Comparison of ENCODE assay signal across 10 cellular contexts in genomic region chr1:25432749-25433388, GRCh38. TPM values are rescaled to one million over a fixed set of nuclear protein-coding genes. Genes with fewer than 3 reads are reported as not detected.
A peak's percentile ranks its signal among the peaks of the same experiment; 100 is the strongest.
DNase-seq lines count a peak whose midpoint lies in the region; ATAC-seq and TF ChIP-seq lines count a peak whose summit lies in the region.
"Had no signal": no experiment of that assay in that cellular context is flagged by ENCODE, and none has a peak within 500 bp of the region (broad histone marks: within the 10 kb centered on the region; RNA-seq: fewer than 3 reads in every experiment).

No MANE protein-coding gene starts in this region.

- CTCF ChIA-PET in SK-N-SH (lab: Yijun Ruan, JAX) (interaction anchor here (1.2 to 2.6 kb wide), 3 partner anchors 18 to 88 kb away, joined by 3 to 9 read pairs (median 5); no protein-coding TSS in a partner anchor), PC-3 (lab: Charles Lee) (interaction anchor here (0.7 kb wide), 1 partner anchor 176 kb away, joined by 3 read pairs; no protein-coding TSS in a partner anchor)

- TF ChIP-seq POLR2A in gastrocnemius medialis (IDR thresholded peaks at IDR 0.05): no peak

- peaks cover 71% of the 10 kb centered on the region for H3K79me2 ChIP-seq in SK-N-SH (ENCODE audit: insufficient read depth)
- peaks cover 66% of the 10 kb centered on the region for H3K79me2 ChIP-seq in PC-3 (ENCODE audit: low read length)

- intact Hi-C loops in PC-3 (cut with micrococcal nuclease) (loop anchor here (5.0 to 10.0 kb wide), 2 partner anchors 69 to 98 kb away; partner anchors contain the start of gene TMEM50A), gastrocnemius medialis (cut with DNase I; ENCODE audit: low total_unique reads) (loop anchor here (5.0 to 10.0 kb wide), 3 partner anchors 91 to 372 kb away; partner anchors contain the start of genes LDLRAP1 and SELENON)

- H3K4me3 ChIP-seq in SK-N-SH (ENCODE audit: low read depth in 2 of 2, low read length in 1 of 2) (peak overlapping the region; percentile 90 to 93; a peak in 3 of 4 replicates), PC-3 (ENCODE audit: low read length) (peak overlapping the region; percentile 92), epithelial cell of proximal tubule (ENCODE audit: low read depth, low read length) (peak overlapping the region; percentile 87), gastrocnemius medialis (peak overlapping the region; percentile 76 to 89 (median 86))

- POLR2A ChIA-PET in SK-N-SH (lab: Yijun Ruan, JAX) (no interaction called here), PC-3 (lab: Charles Lee; ENCODE audit: unreplicated experiment) (no interaction called here)

- TF ChIP-seq CTCF in SK-N-SH (IDR thresholded peaks at IDR 0.05) (no peak), PC-3 (conservative IDR thresholded peaks at IDR 0.05; ENCODE audit: low read depth, low read length) (no peak), epithelial cell of proximal tubule (conservative IDR thresholded peaks at IDR 0.05; ENCODE audit: low read depth, low read length) (no peak), gastrocnemius medialis (IDR thresholded peaks at IDR 0.05 in 4 of 5, conservative IDR thresholded peaks at IDR 0.05 in 1 of 5) (no peak)

- H3K4me1 ChIP-seq in SK-N-SH (ENCODE audit: control insufficient read depth in 1 of 2, insufficient read depth in 2 of 2, low read depth in 1 of 2, low read length in 1 of 2) (peaks cover 22 to 35% of the 10 kb centered on the region in 2 experiments; a peak in 3 of 4 replicates), PC-3 (ENCODE audit: insufficient read depth, low read length) (peaks cover 33% of the 10 kb centered on the region), gastrocnemius medialis (peaks cover 60% of the 10 kb centered on the region in 2 donors)

- no peaks in the 10 kb centered on the region for H3K27me3 ChIP-seq in SK-N-SH (ENCODE audit: insufficient read depth)
- no peaks in the 10 kb centered on the region for H3K27me3 ChIP-seq in PC-3 (ENCODE audit: low read length)
- H3K27me3 ChIP-seq in gastrocnemius medialis: no peaks in the 10 kb centered on the region

- H3F3A ChIP-seq in SK-N-SH (replicated peaks; ENCODE audit: insufficient read depth) (peaks cover 7% of the 10 kb centered on the region), PC-3 (ENCODE audit: low read length, unreplicated experiment) (no peaks in the 10 kb centered on the region)

- WGBS in SK-N-SH (ENCODE audit: low lambda C conversion rate): 57% methylated on average over 6 of the region's 6 CpGs

- no peak for DNase-seq in SK-N-SH
- no peak for DNase-seq in PC-3
- no peak for DNase-seq in epithelial cell of proximal tubule (ENCODE audit: low read depth)
- DNase-seq in gastrocnemius medialis: no peak
- DNase-seq: NCI-H748 treated with DMSO at 0.1 percent for 48 hours had no signal

- TF ChIP-seq EP300 in SK-N-SH (IDR thresholded peaks at IDR 0.05; ENCODE audit: borderline replicate concordance in 1 of 2, low read depth in 1 of 2, low read length in 1 of 2): no peak

- H3K9me3 ChIP-seq in SK-N-SH (no peaks in the 10 kb centered on the region), PC-3 (ENCODE audit: low read length) (no peaks in the 10 kb centered on the region), gastrocnemius medialis (no peaks in the 10 kb centered on the region)

- BruUV-seq in PC-3 (replicated peaks; lab: Mats Ljungman, UMichigan): no TSS peak

- H3K9ac ChIP-seq in SK-N-SH (peak overlapping the region; percentile 86; the same call in 1 of the 2 replicates), PC-3 (ENCODE audit: low read length) (no peak overlapping the region)

- H3K9me2 ChIP-seq in SK-N-SH (no peaks in the 10 kb centered on the region), PC-3 (replicated peaks; ENCODE audit: low read length) (no peaks in the 10 kb centered on the region)

- H3K27ac ChIP-seq in SK-N-SH (ENCODE audit: low read depth in 2 of 2, low read length in 1 of 2) (peak overlapping the region in 1 of 2 experiments; percentile 37; a peak in 1 of 4 replicates), PC-3 (ENCODE audit: low read length) (no peak overlapping the region), gastrocnemius medialis (peak overlapping the region; percentile 92 to 99 (median 97))

- in situ Hi-C loops in gastrocnemius medialis (cut with MboI; ENCODE audit: low sequenced_read_pairs in 4 of 4): no loop called here

- peak overlapping the region; percentile 79 for H3K4me2 ChIP-seq in SK-N-SH
- H3K4me2 ChIP-seq in PC-3 (ENCODE audit: low read length): peak overlapping the region; percentile 89

- no peak overlapping the region for H2AFZ ChIP-seq in SK-N-SH (ENCODE audit: low read depth)
- no peak overlapping the region for H2AFZ ChIP-seq in PC-3 (ENCODE audit: low read length)

- ATAC-seq in SK-N-SH treated with all-trans-retinoic acid at 6 μM for 48 hours (no peak), PC-3 (no peak), gastrocnemius medialis (no peak), HG03095 (IDR thresholded peaks at IDR 0.05; ENCODE audit: unreplicated experiment) (no peak), HG03432 (IDR thresholded peaks at IDR 0.05; ENCODE audit: unreplicated experiment) (no peak), GM18519 (IDR thresholded peaks at IDR 0.05; ENCODE audit: low FRiP score, unreplicated experiment) (no peak)
- ATAC-seq: activated CD4-positive, CD25-positive, alpha-beta regulatory T cell treated with anti-CD3 and anti-CD28 coated beads, Interleukin-2, amount 50 U/mL, for 24 hours had no signal

- no peak for TF ChIP-seq RAD21 in SK-N-SH (IDR thresholded peaks at IDR 0.05; ENCODE audit: low read length)

- H3K36me3 ChIP-seq in SK-N-SH (replicated peaks in 1 of 2; ENCODE audit: control insufficient read depth in 1 of 2, insufficient read depth in 2 of 2, low read length in 1 of 2) (peaks cover 3 to 8% of the 10 kb centered on the region in 2 experiments), PC-3 (ENCODE audit: low read depth, low read length) (no peaks in the 10 kb centered on the region), gastrocnemius medialis (no peaks in the 10 kb centered on the region)

- H4K20me1 ChIP-seq in SK-N-SH (ENCODE audit: insufficient read depth): peaks cover 43% of the 10 kb centered on the region
- H4K20me1 ChIP-seq in PC-3 (ENCODE audit: low read length): peaks cover 14% of the 10 kb centered on the region; the same call in 1 of the 2 replicates

TF ChIP-seq in SK-N-SH, 30 proteins besides CTCF, POLR2A, EP300 and RAD21 (continues in another document):
- no peak for TF ChIP-seq SMC3 (IDR thresholded peaks at IDR 0.05; ENCODE audit: low read depth, low read length)
- no peak for TF ChIP-seq USF1 (IDR thresholded peaks at IDR 0.05; ENCODE audit: borderline replicate concordance, low read depth)

TF ChIP-seq in SK-N-SH treated with all-trans-retinoic acid at 6 μM for 48 hours, 23 proteins besides CTCF, POLR2A, EP300 and RAD21:
- TF ChIP-seq GLIS3 (CRISPR knock-in tag; IDR thresholded peaks at IDR 0.05) (no peak), ZNF8 (CRISPR knock-in tag; IDR thresholded peaks at IDR 0.05) (no peak), ISL1 (CRISPR knock-in tag; IDR thresholded peaks at IDR 0.05) (no peak), BACH2 (CRISPR knock-in tag; IDR thresholded peaks at IDR 0.05; ENCODE audit: borderline replicate concordance) (no peak), CSRNP3 (CRISPR knock-in tag; IDR thresholded peaks at IDR 0.05) (no peak), ZC3H10 (CRISPR knock-in tag; IDR thresholded peaks at IDR 0.05) (no peak), ZNF565 (CRISPR knock-in tag; conservative IDR thresholded peaks at IDR 0.05; ENCODE audit: low read depth) (no peak)
- TF ChIP-seq, protein P1, sequence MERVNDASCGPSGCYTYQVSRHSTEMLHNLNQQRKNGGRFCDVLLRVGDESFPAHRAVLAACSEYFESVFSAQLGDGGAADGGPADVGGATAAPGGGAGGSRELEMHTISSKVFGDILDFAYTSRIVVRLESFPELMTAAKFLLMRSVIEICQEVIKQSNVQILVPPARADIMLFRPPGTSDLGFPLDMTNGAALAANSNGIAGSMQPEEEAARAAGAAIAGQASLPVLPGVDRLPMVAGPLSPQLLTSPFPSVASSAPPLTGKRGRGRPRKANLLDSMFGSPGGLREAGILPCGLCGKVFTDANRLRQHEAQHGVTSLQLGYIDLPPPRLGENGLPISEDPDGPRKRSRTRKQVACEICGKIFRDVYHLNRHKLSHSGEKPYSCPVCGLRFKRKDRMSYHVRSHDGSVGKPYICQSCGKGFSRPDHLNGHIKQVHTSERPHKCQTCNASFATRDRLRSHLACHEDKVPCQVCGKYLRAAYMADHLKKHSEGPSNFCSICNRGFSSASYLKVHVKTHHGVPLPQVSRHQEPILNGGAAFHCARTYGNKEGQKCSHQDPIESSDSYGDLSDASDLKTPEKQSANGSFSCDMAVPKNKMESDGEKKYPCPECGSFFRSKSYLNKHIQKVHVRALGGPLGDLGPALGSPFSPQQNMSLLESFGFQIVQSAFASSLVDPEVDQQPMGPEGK (CRISPR knock-in tag; IDR thresholded peaks at IDR 0.05; ENCODE audit: borderline replicate concordance): no peak

RNA-seq across cellular contexts. Expression of gene MACO1, which starts 2.2 kb away (rescaled TPM):
- polyA plus RNA-seq in SK-N-SH (2012; rRNA removed): 6.9 and 7.4 TPM in 2 replicates
- 7.4 and 9.2 TPM in 2 replicates for polyA plus RNA-seq in SK-N-SH (2012; cell fraction: cytosol; rRNA removed)
- polyA plus RNA-seq in SK-N-SH (2012; cell fraction: nucleus; rRNA removed): 8.1 and 12.5 TPM in 2 replicates
- 13.6 and 14.0 TPM in 2 replicates for total RNA-seq in PC-3 (2014; rRNA removed)
- 7.9 and 11.5 TPM in 2 replicates for total RNA-seq in epithelial cell of proximal tubule
- total RNA-seq in gastrocnemius medialis: 10 to 100 TPM; 38.8 to 74.6 (median 44.8) TPM

RNA-seq across cellular contexts. Expression of gene RHCE, which starts 12.2 kb away (rescaled TPM):
- polyA plus RNA-seq in SK-N-SH (2012; rRNA removed): 0.54 and 0.57 TPM in 2 replicates
- 0.77 and 0.90 TPM in 2 replicates for polyA plus RNA-seq in SK-N-SH (2012; cell fraction: cytosol; rRNA removed)
- polyA plus RNA-seq in SK-N-SH (2012; cell fraction: nucleus; rRNA removed): 0.36 and 0.68 TPM in 2 replicates
- total RNA-seq in PC-3 (2014; rRNA removed): 1.1 and 1.4 TPM in 2 replicates
- 0.22 TPM in 1 of 2 replicates, not detected in the other for total RNA-seq in epithelial cell of proximal tubule
- 1 to 10 TPM in 2 of 4 donors, not detected in 2; 1.0 to 2.4 TPM for total RNA-seq in gastrocnemius medialis
